Comparison of ENCODE assay signal across 11 cellular contexts in genomic region chr3:183536238-183536880, GRCh38. TPM values are rescaled to one million over a fixed set of nuclear protein-coding genes. Genes with fewer than 3 reads are reported as not detected.
A peak's percentile ranks its signal among the peaks of the same experiment; 100 is the strongest.
DNase-seq lines count a peak whose midpoint lies in the region; ATAC-seq and TF ChIP-seq lines count a peak whose summit lies in the region.
"Had no signal": no experiment of that assay in that cellular context is flagged by ENCODE, and none has a peak within 500 bp of the region (broad histone marks: within the 10 kb centered on the region; RNA-seq: fewer than 3 reads in every experiment).

No MANE protein-coding gene starts in this region.

- intact Hi-C loops in testis (cut with DNase I; ENCODE audit: low total_unique reads), result no loop called here

- peaks cover 35% of the 10 kb centered on the region for H3K36me3 Mint-ChIP-seq in activated CD4-positive, alpha-beta T cell treated with anti-CD3 and anti-CD28 coated beads, Interleukin-2, amount 10 ng/mL, durations not matched to agents 7 days and 5 days (ENCODE audit: low read depth)

- peaks cover 60% of the 10 kb centered on the region for H3K4me1 Mint-ChIP-seq in activated CD4-positive, alpha-beta T cell treated with anti-CD3 and anti-CD28 coated beads, Interleukin-2, amount 10 ng/mL, durations not matched to agents 7 days and 5 days

- H3K27ac ChIP-seq in BLaER1 (no peak overlapping the region), testis (no peak overlapping the region)
- H3K27ac ChIP-seq: SJSA1 had no signal

- 91 to 92% methylated on average over 6 to 9 of the region's 9 CpGs for WGBS in testis, 2 donors

- H3K27me3 ChIP-seq in BLaER1 (no peaks in the 10 kb centered on the region), testis (no peaks in the 10 kb centered on the region)
- H3K27me3 ChIP-seq: SJSA1 had no signal

- H3K27me3 Mint-ChIP-seq in activated CD4-positive, alpha-beta T cell treated with anti-CD3 and anti-CD28 coated beads, Interleukin-2, amount 10 ng/mL, durations not matched to agents 7 days and 5 days, result no peaks in the 10 kb centered on the region

- POLR2A ChIA-PET in activated CD4-positive, alpha-beta T cell treated with anti-CD3 and anti-CD28 coated beads, Interleukin-2, amount 10 ng/mL, durations not matched to agents 7 days and 5 days (lab: Charles Lee), result no interaction called here

- peak; percentile 68 for ATAC-seq in GM18907 (IDR thresholded peaks at IDR 0.05; ENCODE audit: unreplicated experiment)
- peak; percentile 75 for ATAC-seq in HG02763 (IDR thresholded peaks at IDR 0.05; ENCODE audit: unreplicated experiment)

- peaks cover 50% of the 10 kb centered on the region for H3K36me3 ChIP-seq in BLaER1
- H3K36me3 ChIP-seq in testis (ENCODE audit: low read depth, missing control alignments), result no peaks in the 10 kb centered on the region
- H3K36me3 ChIP-seq: SJSA1 had no signal

- H3K4me1 ChIP-seq in BLaER1 (peaks cover 48% of the 10 kb centered on the region), testis (peaks cover 10% of the 10 kb centered on the region)
- H3K4me1 ChIP-seq: SJSA1 had no signal

- DNase-seq in NAMALWA (ENCODE audit: low spot score) (peak; percentile 95), testis (no peak), H4 (ENCODE audit: low spot score) (no peak), NCI-H2029 treated with DMSO at 0.1 percent for 48 hours (lab: John Stamatoyannopoulos, UW) (no peak)
- no peak for DNase-seq in activated CD4-positive, alpha-beta T cell treated with anti-CD3 and anti-CD28 coated beads, Interleukin-2, amount 10 ng/mL, durations not matched to agents 7 days and 5 days
- DNase-seq: activated gamma-delta T cell treated with Interleukin-2 at 50 U/mL for 16 hours, NCI-H1105 had no signal

- peak overlapping the region; percentile 55 for H3K4me2 ChIP-seq in BLaER1

- TF ChIP-seq POLR2A in testis (IDR thresholded peaks at IDR 0.05), result no peak

- H3K9ac ChIP-seq in BLaER1, result no peak overlapping the region

- H3K9me3 ChIP-seq in BLaER1 (no peaks in the 10 kb centered on the region), testis (no peaks in the 10 kb centered on the region)
- H3K9me3 ChIP-seq: SJSA1 had no signal

- no peak overlapping the region for H3K4me3 Mint-ChIP-seq in activated CD4-positive, alpha-beta T cell treated with anti-CD3 and anti-CD28 coated beads, Interleukin-2, amount 10 ng/mL, durations not matched to agents 7 days and 5 days

- H4K20me1 ChIP-seq in BLaER1, result peaks cover 95% of the 10 kb centered on the region

- TF ChIP-seq CTCF in testis (IDR thresholded peaks at IDR 0.05), result no peak

- H3K4me3 ChIP-seq in BLaER1 (no peak overlapping the region), testis (no peak overlapping the region)
- H3K4me3 ChIP-seq: SJSA1 had no signal

- no peak overlapping the region for H3K27ac Mint-ChIP-seq in activated CD4-positive, alpha-beta T cell treated with anti-CD3 and anti-CD28 coated beads, Interleukin-2, amount 10 ng/mL, durations not matched to agents 7 days and 5 days

- CTCF ChIA-PET in activated CD4-positive, alpha-beta T cell treated with anti-CD3 and anti-CD28 coated beads, Interleukin-2, amount 10 ng/mL, durations not matched to agents 7 days and 5 days (lab: Charles Lee), result interaction anchor here (1.2 to 5.0 kb wide), 3 partner anchors 9 to 348 kb away, joined by 3 to 18 read pairs (median 4); partner anchors contain the start of gene PARL

- no peaks in the 10 kb centered on the region for H3K9me3 Mint-ChIP-seq in activated CD4-positive, alpha-beta T cell treated with anti-CD3 and anti-CD28 coated beads, Interleukin-2, amount 10 ng/mL, durations not matched to agents 7 days and 5 days

RNA-seq across cellular contexts. Expression of gene KLHL6, which starts 19.1 kb away (rescaled TPM):
- 1 to 10 TPM in 1 of 2 donors, under 1 TPM in 1; 0.55 to 1.5 TPM for total RNA-seq in testis
- polyA plus RNA-seq in testis (ENCODE audit: insufficient read depth, low read depth, low replicate concordance), result 1.4 TPM
- not detected in 2 replicates for total RNA-seq in H4 (2014; rRNA removed; shearing (Covaris generic))
- 10 to 100 TPM; 40.4 to 41.2 TPM for total RNA-seq in activated CD4-positive, alpha-beta T cell treated with anti-CD3 and anti-CD28 coated beads, Interleukin-2, amount 10 ng/mL, durations not matched to agents 7 days and 5 days
- total RNA-seq: SJSA1 had no signal

Comparison
In these comparisons a context has a peak if more than half of its experiments do, and no peak if none do; other contexts are left out.
1. RNA of gene KLHL6, which starts 19.1 kb away (total RNA-seq): 40.4 to 41.2 TPM in activated CD4-positive, alpha-beta T cell treated with anti-CD3 and anti-CD28 coated beads, Interleukin-2, amount 10 ng/mL, durations not matched to agents 7 days and 5 days; 0.55 to 1.5 TPM in testis and not detected in H4; every median in the first group is over 10 times any median in the second.